In the genomic region with DNA sequence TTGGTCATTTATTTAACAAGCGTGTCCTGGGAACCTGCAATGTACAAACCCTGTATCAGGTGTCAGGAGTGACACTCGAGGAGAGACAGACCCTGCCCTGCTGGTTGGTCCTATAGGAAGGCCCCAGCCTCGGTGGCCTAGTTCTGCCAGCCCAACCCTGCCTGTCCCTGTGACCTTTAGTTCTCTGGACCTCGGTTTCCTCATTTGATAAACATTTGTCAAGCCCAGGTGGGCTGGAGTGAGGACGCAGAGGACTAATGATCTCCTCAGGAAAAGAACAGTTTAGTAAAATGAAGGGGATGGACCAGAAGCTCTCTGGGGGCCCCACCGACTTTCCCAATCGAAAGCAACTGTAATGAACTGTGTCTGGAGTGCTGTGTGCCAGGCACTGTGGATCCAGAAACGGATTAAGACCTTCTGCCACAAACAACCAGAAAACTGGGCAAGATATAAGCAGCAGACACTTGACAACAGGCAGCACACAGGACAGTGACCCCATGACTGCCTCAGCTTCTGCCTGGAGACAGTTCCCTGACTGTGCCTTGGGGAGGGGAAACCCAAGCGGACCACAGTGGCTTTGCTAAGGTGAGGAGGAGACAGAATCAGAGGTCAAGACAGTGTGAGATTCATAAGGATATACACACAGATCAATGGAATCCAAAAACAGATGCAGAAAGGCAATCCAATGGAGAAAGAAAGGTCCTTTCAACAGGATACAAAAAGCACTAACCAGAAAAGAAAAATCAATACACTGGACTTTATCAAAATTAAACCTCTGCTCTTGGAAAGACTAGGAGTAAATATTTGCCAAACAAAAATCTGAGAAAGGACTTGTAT, we compare ENCODE assay signal across 1 cellular context.
TF ChIP-seq lines count a peak whose summit lies in the region.

No MANE protein-coding gene starts in this region.

TF ChIP-seq in HepG2, 621 proteins besides CTCF, POLR2A, EP300 and RAD21 (continued from another document and continues in another):
- TF ChIP-seq, protein P1, sequence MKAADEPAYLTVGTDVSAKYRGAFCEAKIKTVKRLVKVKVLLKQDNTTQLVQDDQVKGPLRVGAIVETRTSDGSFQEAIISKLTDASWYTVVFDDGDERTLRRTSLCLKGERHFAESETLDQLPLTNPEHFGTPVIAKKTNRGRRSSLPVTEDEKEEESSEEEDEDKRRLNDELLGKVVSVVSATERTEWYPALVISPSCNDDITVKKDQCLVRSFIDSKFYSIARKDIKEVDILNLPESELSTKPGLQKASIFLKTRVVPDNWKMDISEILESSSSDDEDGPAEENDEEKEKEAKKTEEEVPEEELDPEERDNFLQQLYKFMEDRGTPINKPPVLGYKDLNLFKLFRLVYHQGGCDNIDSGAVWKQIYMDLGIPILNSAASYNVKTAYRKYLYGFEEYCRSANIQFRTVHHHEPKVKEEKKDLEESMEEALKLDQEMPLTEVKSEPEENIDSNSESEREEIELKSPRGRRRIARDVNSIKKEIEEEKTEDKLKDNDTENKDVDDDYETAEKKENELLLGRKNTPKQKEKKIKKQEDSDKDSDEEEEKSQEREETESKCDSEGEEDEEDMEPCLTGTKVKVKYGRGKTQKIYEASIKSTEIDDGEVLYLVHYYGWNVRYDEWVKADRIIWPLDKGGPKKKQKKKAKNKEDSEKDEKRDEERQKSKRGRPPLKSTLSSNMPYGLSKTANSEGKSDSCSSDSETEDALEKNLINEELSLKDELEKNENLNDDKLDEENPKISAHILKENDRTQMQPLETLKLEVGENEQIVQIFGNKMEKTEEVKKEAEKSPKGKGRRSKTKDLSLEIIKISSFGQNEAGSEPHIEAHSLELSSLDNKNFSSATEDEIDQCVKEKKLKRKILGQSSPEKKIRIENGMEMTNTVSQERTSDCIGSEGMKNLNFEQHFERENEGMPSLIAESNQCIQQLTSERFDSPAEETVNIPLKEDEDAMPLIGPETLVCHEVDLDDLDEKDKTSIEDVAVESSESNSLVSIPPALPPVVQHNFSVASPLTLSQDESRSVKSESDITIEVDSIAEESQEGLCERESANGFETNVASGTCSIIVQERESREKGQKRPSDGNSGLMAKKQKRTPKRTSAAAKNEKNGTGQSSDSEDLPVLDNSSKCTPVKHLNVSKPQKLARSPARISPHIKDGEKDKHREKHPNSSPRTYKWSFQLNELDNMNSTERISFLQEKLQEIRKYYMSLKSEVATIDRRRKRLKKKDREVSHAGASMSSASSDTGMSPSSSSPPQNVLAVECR (CRISPR knock-in tag; IDR thresholded peaks at IDR 0.05; ENCODE audit: borderline replicate concordance): peak; percentile 49; the same call in 1 of the 2 replicates
- TF ChIP-seq HNF4A (CRISPR knock-in tag; IDR thresholded peaks at IDR 0.05) (peak; percentile 73), FOSL2 (CRISPR knock-in tag; IDR thresholded peaks at IDR 0.05) (peak; percentile 22; the same call in 1 of the 2 replicates), ZNF550 (CRISPR knock-in tag; IDR thresholded peaks at IDR 0.05; ENCODE audit: borderline replicate concordance) (no peak), ZNF772 (CRISPR knock-in tag; IDR thresholded peaks at IDR 0.05) (peak; percentile 65; the same call in 1 of the 2 replicates), HIVEP1 (CRISPR knock-in tag; IDR thresholded peaks at IDR 0.05) (0 out of 2 replicates have a peak, but pooled peaks have one; percentile 50), RXRB (CRISPR knock-in tag; IDR thresholded peaks at IDR 0.05; ENCODE audit: borderline replicate concordance) (no peak; the same call in 1 of the 2 replicates), ZBTB7B (CRISPR knock-in tag; IDR thresholded peaks at IDR 0.05) (peak; percentile 75), ZSCAN29 (CRISPR knock-in tag; conservative IDR thresholded peaks at IDR 0.05) (0 out of 2 replicates have a peak, but pooled peaks have one; percentile 24), FOXK1 (CRISPR knock-in tag; IDR thresholded peaks at IDR 0.05; ENCODE audit: borderline replicate concordance, low read depth) (peak; percentile 5; the same call in 1 of the 2 replicates), KAT8 (CRISPR knock-in tag; IDR thresholded peaks at IDR 0.05) (0 out of 2 replicates have a peak, but pooled peaks have one; percentile 28), ZNF615 (CRISPR knock-in tag; IDR thresholded peaks at IDR 0.05; ENCODE audit: borderline replicate concordance) (no peak), ZBTB38 (CRISPR knock-in tag; IDR thresholded peaks at IDR 0.05) (peak; percentile 52; the same call in 1 of the 2 replicates), SAP130 (CRISPR knock-in tag; IDR thresholded peaks at IDR 0.05; ENCODE audit: low read depth) (peak; percentile 73), ZBTB7A (CRISPR knock-in tag; IDR thresholded peaks at IDR 0.05) (no peak), ZNF510 (CRISPR knock-in tag; IDR thresholded peaks at IDR 0.05; ENCODE audit: low read depth) (0 out of 2 replicates have a peak, but pooled peaks have one; percentile 56), MAZ (IDR thresholded peaks at IDR 0.05; ENCODE audit: borderline replicate concordance, low read depth, low read length) (no peak), MAZ (CRISPR knock-in tag; IDR thresholded peaks at IDR 0.05; ENCODE audit: low read depth) (peak; percentile 50; the same call in 1 of the 2 replicates), ZNF598 (CRISPR knock-in tag; IDR thresholded peaks at IDR 0.05; ENCODE audit: borderline replicate concordance) (peak; percentile 72; the same call in 1 of the 2 replicates), ZZZ3 (CRISPR knock-in tag; IDR thresholded peaks at IDR 0.05; ENCODE audit: borderline replicate concordance) (no peak; the same call in 1 of the 2 replicates), SPEN (CRISPR knock-in tag; IDR thresholded peaks at IDR 0.05; ENCODE audit: low read depth) (peak; percentile 70; the same call in 1 of the 2 replicates), ZNF792 (CRISPR knock-in tag; IDR thresholded peaks at IDR 0.05) (peak; percentile 76; the same call in 1 of the 2 replicates), HDAC1 (CRISPR knock-in tag; IDR thresholded peaks at IDR 0.05) (peak; percentile 54; the same call in 1 of the 2 replicates), SNAI1 (CRISPR knock-in tag; IDR thresholded peaks at IDR 0.05; ENCODE audit: borderline replicate concordance) (0 out of 2 replicates have a peak, but pooled peaks have one; percentile 22)
- TF ChIP-seq, protein P2, sequence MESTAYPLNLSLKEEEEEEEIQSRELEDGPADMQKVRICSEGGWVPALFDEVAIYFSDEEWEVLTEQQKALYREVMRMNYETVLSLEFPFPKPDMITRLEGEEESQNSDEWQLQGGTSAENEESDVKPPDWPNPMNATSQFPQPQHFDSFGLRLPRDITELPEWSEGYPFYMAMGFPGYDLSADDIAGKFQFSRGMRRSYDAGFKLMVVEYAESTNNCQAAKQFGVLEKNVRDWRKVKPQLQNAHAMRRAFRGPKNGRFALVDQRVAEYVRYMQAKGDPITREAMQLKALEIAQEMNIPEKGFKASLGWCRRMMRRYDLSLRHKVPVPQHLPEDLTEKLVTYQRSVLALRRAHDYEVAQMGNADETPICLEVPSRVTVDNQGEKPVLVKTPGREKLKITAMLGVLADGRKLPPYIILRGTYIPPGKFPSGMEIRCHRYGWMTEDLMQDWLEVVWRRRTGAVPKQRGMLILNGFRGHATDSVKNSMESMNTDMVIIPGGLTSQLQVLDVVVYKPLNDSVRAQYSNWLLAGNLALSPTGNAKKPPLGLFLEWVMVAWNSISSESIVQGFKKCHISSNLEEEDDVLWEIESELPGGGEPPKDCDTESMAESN (CRISPR knock-in tag; conservative IDR thresholded peaks at IDR 0.05): no peak
- TF ChIP-seq, protein P3, sequence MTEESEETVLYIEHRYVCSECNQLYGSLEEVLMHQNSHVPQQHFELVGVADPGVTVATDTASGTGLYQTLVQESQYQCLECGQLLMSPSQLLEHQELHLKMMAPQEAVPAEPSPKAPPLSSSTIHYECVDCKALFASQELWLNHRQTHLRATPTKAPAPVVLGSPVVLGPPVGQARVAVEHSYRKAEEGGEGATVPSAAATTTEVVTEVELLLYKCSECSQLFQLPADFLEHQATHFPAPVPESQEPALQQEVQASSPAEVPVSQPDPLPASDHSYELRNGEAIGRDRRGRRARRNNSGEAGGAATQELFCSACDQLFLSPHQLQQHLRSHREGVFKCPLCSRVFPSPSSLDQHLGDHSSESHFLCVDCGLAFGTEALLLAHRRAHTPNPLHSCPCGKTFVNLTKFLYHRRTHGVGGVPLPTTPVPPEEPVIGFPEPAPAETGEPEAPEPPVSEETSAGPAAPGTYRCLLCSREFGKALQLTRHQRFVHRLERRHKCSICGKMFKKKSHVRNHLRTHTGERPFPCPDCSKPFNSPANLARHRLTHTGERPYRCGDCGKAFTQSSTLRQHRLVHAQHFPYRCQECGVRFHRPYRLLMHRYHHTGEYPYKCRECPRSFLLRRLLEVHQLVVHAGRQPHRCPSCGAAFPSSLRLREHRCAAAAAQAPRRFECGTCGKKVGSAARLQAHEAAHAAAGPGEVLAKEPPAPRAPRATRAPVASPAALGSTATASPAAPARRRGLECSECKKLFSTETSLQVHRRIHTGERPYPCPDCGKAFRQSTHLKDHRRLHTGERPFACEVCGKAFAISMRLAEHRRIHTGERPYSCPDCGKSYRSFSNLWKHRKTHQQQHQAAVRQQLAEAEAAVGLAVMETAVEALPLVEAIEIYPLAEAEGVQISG (CRISPR knock-in tag; IDR thresholded peaks at IDR 0.05): peak; percentile 28; the same call in 1 of the 2 replicates
- TF ChIP-seq, protein P4, sequence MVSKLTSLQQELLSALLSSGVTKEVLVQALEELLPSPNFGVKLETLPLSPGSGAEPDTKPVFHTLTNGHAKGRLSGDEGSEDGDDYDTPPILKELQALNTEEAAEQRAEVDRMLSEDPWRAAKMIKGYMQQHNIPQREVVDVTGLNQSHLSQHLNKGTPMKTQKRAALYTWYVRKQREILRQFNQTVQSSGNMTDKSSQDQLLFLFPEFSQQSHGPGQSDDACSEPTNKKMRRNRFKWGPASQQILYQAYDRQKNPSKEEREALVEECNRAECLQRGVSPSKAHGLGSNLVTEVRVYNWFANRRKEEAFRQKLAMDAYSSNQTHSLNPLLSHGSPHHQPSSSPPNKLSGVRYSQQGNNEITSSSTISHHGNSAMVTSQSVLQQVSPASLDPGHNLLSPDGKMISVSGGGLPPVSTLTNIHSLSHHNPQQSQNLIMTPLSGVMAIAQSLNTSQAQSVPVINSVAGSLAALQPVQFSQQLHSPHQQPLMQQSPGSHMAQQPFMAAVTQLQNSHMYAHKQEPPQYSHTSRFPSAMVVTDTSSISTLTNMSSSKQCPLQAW (CRISPR knock-in tag; IDR thresholded peaks at IDR 0.05): peak; percentile 32; the same call in 1 of the 2 replicates
- TF ChIP-seq, protein P5, sequence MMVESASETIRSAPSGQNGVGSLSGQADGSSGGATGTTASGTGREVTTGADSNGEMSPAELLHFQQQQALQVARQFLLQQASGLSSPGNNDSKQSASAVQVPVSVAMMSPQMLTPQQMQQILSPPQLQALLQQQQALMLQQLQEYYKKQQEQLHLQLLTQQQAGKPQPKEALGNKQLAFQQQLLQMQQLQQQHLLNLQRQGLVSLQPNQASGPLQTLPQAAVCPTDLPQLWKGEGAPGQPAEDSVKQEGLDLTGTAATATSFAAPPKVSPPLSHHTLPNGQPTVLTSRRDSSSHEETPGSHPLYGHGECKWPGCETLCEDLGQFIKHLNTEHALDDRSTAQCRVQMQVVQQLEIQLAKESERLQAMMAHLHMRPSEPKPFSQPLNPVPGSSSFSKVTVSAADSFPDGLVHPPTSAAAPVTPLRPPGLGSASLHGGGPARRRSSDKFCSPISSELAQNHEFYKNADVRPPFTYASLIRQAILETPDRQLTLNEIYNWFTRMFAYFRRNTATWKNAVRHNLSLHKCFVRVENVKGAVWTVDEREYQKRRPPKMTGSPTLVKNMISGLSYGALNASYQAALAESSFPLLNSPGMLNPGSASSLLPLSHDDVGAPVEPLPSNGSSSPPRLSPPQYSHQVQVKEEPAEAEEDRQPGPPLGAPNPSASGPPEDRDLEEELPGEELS (CRISPR knock-in tag; IDR thresholded peaks at IDR 0.05): peak; percentile 49; the same call in 1 of the 2 replicates
- TF ChIP-seq, protein P6, sequence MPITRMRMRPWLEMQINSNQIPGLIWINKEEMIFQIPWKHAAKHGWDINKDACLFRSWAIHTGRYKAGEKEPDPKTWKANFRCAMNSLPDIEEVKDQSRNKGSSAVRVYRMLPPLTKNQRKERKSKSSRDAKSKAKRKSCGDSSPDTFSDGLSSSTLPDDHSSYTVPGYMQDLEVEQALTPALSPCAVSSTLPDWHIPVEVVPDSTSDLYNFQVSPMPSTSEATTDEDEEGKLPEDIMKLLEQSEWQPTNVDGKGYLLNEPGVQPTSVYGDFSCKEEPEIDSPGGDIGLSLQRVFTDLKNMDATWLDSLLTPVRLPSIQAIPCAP (CRISPR knock-in tag; IDR thresholded peaks at IDR 0.05; ENCODE audit: low read depth): no peak
- TF ChIP-seq, protein P7, sequence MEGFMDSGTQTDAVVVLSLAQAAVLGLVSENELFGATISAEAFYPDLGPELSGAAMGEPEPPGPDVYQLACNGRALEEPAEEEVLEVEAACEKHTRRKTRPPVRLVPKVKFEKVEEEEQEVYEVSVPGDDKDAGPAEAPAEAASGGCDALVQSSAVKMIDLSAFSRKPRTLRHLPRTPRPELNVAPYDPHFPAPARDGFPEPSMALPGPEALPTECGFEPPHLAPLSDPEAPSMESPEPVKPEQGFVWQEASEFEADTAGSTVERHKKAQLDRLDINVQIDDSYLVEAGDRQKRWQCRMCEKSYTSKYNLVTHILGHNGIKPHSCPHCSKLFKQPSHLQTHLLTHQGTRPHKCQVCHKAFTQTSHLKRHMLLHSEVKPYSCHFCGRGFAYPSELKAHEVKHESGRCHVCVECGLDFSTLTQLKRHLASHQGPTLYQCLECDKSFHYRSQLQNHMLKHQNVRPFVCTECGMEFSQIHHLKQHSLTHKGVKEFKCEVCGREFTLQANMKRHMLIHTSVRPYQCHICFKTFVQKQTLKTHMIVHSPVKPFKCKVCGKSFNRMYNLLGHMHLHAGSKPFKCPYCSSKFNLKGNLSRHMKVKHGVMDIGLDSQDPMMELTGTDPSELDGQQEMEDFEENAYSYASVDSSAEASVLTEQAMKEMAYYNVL (CRISPR knock-in tag; IDR thresholded peaks at IDR 0.05; ENCODE audit: borderline replicate concordance): 0 out of 2 replicates have a peak, but pooled peaks have one; percentile 40
- TF ChIP-seq, protein P8, sequence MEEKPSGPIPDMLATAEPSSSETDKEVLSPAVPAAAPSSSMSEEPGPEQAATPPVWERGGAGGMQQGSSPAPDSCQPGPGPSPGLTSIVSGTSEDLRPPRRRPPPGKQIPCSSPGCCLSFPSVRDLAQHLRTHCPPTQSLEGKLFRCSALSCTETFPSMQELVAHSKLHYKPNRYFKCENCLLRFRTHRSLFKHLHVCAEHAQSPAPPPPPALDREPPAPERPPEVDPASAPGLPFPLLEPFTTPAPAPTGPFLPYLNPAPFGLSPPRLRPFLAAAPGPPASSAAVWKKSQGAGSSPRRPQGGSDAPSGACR (CRISPR knock-in tag; IDR thresholded peaks at IDR 0.05): peak; percentile 79; the same call in 1 of the 2 replicates
